ENCODE assay signal across 32 cellular contexts in the genomic region with DNA sequence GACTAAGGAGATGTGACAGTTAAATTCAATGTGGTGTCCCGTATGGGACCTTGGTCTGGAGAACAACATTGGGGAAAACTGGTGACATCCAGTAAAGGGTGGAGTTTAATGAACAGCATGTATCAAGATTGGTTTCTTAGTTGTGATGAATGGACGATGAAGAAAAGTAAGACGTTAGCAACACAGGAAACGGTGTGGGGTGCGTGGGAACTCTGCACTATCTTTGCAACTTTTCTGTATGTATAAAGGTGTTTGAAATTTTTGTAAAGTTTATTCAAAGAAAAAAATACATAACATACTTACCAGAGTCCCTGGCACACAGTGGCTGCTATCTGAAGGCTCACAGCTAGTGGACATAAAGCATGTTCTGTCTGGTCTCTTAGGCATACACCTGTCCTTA.
"Had no signal": no experiment of that assay in that cellular context is flagged by ENCODE, and none has a peak within 500 bp of the region (broad histone marks: within the 10 kb centered on the region; RNA-seq: fewer than 3 reads in every experiment).

No MANE protein-coding gene starts in this region.

- FAIRE-seq: RCC 7860 had no signal

- H3K4me3 ChIP-seq: MG63, PC-9, SJCRH30, SK-N-MC had no signal

- H3K27ac ChIP-seq: PC-9, RWPE1, SJCRH30, SK-N-MC had no signal

- H3K27me3 ChIP-seq: MG63 had no signal

- DNase-seq: Kasumi-1, KG1, MG63, MV-4-11, NCI-H1048, NCI-H1092 treated with DMSO at 0.1 percent for 48 hours, NCI-H1105 treated with DMSO at 0.1 percent for 48 hours, NCI-H1417, NCI-H1436, NCI-H146, NCI-H1694, NCI-H187, NCI-H1930, NCI-H2029 treated with DMSO at 0.1 percent for 48 hours, NCI-H2081 treated with DMSO at 0.1 percent for 48 hours, NCI-H2107, NCI-H2171, NCI-H226, NCI-H446 treated with DMSO at 0.1 percent for 48 hours, NCI-H510A, NCI-H524, NCI-H526, NCI-H69, NCI-H748 treated with DMSO at 0.1 percent for 48 hours, NCI-H82, PC-9, SHP77, SIG-M5, SJCRH30 had no signal
